In genomic region chr17:14143678-14144077, GRCh38 we compare ENCODE assay signal across 2 cellular contexts.
TF ChIP-seq lines count a peak whose summit lies in the region.

No MANE protein-coding gene starts in this region.

TF ChIP-seq in IMR-90, 13 proteins besides CTCF, POLR2A, EP300 and RAD21 (continued from another document):
- no peak for TF ChIP-seq USF2 (IDR thresholded peaks at IDR 0.05; ENCODE audit: low read depth, low read length)
- TF ChIP-seq ELK1 (IDR thresholded peaks at IDR 0.05; ENCODE audit: borderline replicate concordance, low read depth, low read length), result no peak
- TF ChIP-seq MAZ (IDR thresholded peaks at IDR 0.05; ENCODE audit: borderline replicate concordance, low read depth, low read length), result no peak
- TF ChIP-seq RCOR1 (IDR thresholded peaks at IDR 0.05; ENCODE audit: insufficient replicate concordance, low read length), result no peak
- no peak for TF ChIP-seq FOS (IDR thresholded peaks at IDR 0.05; ENCODE audit: low read depth, low read length)
- no peak for TF ChIP-seq MXI1 (IDR thresholded peaks at IDR 0.05; ENCODE audit: borderline replicate concordance, low read depth, low read length)
- no peak for TF ChIP-seq CHD1 (IDR thresholded peaks at IDR 0.05; ENCODE audit: low read depth, low read length)
- no peak for TF ChIP-seq SMC3 (IDR thresholded peaks at IDR 0.05; ENCODE audit: low read depth, low read length)
- TF ChIP-seq BHLHE40 (IDR thresholded peaks at IDR 0.05; ENCODE audit: low read depth, low read length), result no peak
- TF ChIP-seq MAFK (IDR thresholded peaks at IDR 0.05; ENCODE audit: low read depth, low read length), result no peak
- TF ChIP-seq NFE2L2 (IDR thresholded peaks at IDR 0.05; ENCODE audit: low read depth, low read length), result no peak

TF ChIP-seq in WTC11, 78 proteins besides CTCF, POLR2A, EP300 and RAD21 (continued from another document):
- TF ChIP-seq USF1 (CRISPR knock-in tag; IDR thresholded peaks at IDR 0.05), result no peak
